Comparison of ENCODE assay signal across 12 cellular contexts in genomic region chr1:181092883-181093282, GRCh38. TPM values are rescaled to one million over a fixed set of nuclear protein-coding genes. Genes with fewer than 3 reads are reported as not detected.
DNase-seq lines count a peak whose midpoint lies in the region; ATAC-seq and TF ChIP-seq lines count a peak whose summit lies in the region.
"Had no signal": no experiment of that assay in that cellular context is flagged by ENCODE, and none has a peak within 500 bp of the region (broad histone marks: within the 10 kb centered on the region; RNA-seq: fewer than 3 reads in every experiment).

No MANE protein-coding gene starts in this region.

- in situ Hi-C loops in IMR-90 (cut with MboI; ENCODE audit: low sequenced_read_pairs), result no loop called here

- H4K8ac ChIP-seq in IMR-90 (ENCODE audit: low read depth in 2 of 2, low read length in 2 of 2), result no peak overlapping the region

- no peak for TF ChIP-seq RAD21 in IMR-90 (IDR thresholded peaks at IDR 0.05; ENCODE audit: low read length)

- TF ChIP-seq POLR2A in IMR-90 (IDR thresholded peaks at IDR 0.05; ENCODE audit: low read depth, low read length), result no peak

- no peak overlapping the region for H2AFZ ChIP-seq in IMR-90 (replicated peaks; ENCODE audit: low read length, poor library complexity)

- H2AK5ac ChIP-seq in IMR-90 (ENCODE audit: low read depth, low read length), result no peak overlapping the region

- H3K56ac ChIP-seq in IMR-90 (ENCODE audit: extremely low read depth, insufficient read depth, low read length), result no peak overlapping the region

- peak overlapping the region; percentile 0 to 44 (median 38) for H3K27ac Mint-ChIP-seq in CD4-positive, CD25-positive, alpha-beta regulatory T cell
- no peak overlapping the region for H3K27ac Mint-ChIP-seq in dendritic cell treated with granulocyte-macrophage colony-stimulating factor and Interleukin-4, amounts not matched to agents 40 ng/mL and 50 ng/mL, for 4 days
- peak overlapping the region; percentile 3 to 98 for H3K27ac Mint-ChIP-seq in natural killer cell treated with Interleukin-12 subunit alpha and Interleukin-12 subunit beta and Interleukin-15 and Interleukin-18, amount 100 ng/mL, for 72 hours

- no peaks in the 10 kb centered on the region for H3K27me3 Mint-ChIP-seq in CD4-positive, CD25-positive, alpha-beta regulatory T cell
- no peaks in the 10 kb centered on the region for H3K27me3 Mint-ChIP-seq in dendritic cell treated with granulocyte-macrophage colony-stimulating factor and Interleukin-4, amounts not matched to agents 40 ng/mL and 50 ng/mL, for 4 days
- H3K27me3 Mint-ChIP-seq in natural killer cell treated with Interleukin-12 subunit alpha and Interleukin-12 subunit beta and Interleukin-15 and Interleukin-18, amount 100 ng/mL, for 72 hours, result no peaks in the 10 kb centered on the region

- no peak overlapping the region for H3K18ac ChIP-seq in IMR-90 (ENCODE audit: low read depth, low read length)

- no peak overlapping the region for H3K4ac ChIP-seq in IMR-90 (ENCODE audit: low read depth, low read length)

- H3K4me3 Mint-ChIP-seq in CD4-positive, CD25-positive, alpha-beta regulatory T cell, result peak overlapping the region in 2 of 4 donors; percentile 17 to 46
- peak overlapping the region; percentile 49 for H3K4me3 Mint-ChIP-seq in dendritic cell treated with granulocyte-macrophage colony-stimulating factor and Interleukin-4, amounts not matched to agents 40 ng/mL and 50 ng/mL, for 4 days
- peak overlapping the region; percentile 97 for H3K4me3 Mint-ChIP-seq in natural killer cell treated with Interleukin-12 subunit alpha and Interleukin-12 subunit beta and Interleukin-15 and Interleukin-18, amount 100 ng/mL, for 72 hours

- intact Hi-C loops in IMR-90 (cut with micrococcal nuclease), result loop anchor here (5.0 kb wide), 2 partner anchors 71 to 211 kb away; partner anchors contain the start of gene STX6
- intact Hi-C loops in dendritic cell treated with granulocyte-macrophage colony-stimulating factor and Interleukin-4, amounts not matched to agents 40 ng/mL and 50 ng/mL, for 4 days (cut with micrococcal nuclease), result no loop called here
- intact Hi-C loops in head of caudate nucleus (cut with DNase I), result loop anchor here (5.0 kb wide), 1 partner anchor 49 kb away; no protein-coding TSS in a partner anchor

- peaks cover 8 to 48% of the 10 kb centered on the region in 2 experiments; a peak in 3 of 4 replicates for H3K79me1 ChIP-seq in IMR-90 (ENCODE audit: low read depth in 1 of 2, low read length in 2 of 2)

- peaks cover 64% of the 10 kb centered on the region for H4K20me1 ChIP-seq in IMR-90 (ENCODE audit: insufficient read depth, low read length)

- TF ChIP-seq CTCF in IMR-90 (conservative IDR thresholded peaks at IDR 0.05; ENCODE audit: low read depth, low read length), result no peak

- no peak overlapping the region for H4K91ac ChIP-seq in IMR-90 (ENCODE audit: insufficient read depth, low read depth, low read length)

- H3K9me3 ChIP-seq in CD4-positive, CD25-positive, alpha-beta regulatory T cell (ENCODE audit: control insufficient read depth in 2 of 2, low read length in 2 of 2), result no peaks in the 10 kb centered on the region
- no peaks in the 10 kb centered on the region for H3K9me3 ChIP-seq in IMR-90 (ENCODE audit: control insufficient read depth, insufficient read depth, low read length)

- H3K36me3 ChIP-seq in CD4-positive, CD25-positive, alpha-beta regulatory T cell (ENCODE audit: control insufficient read depth, insufficient read depth, low read length), result peaks cover 3% of the 10 kb centered on the region
- H3K36me3 ChIP-seq in IMR-90 (ENCODE audit: control insufficient read depth, insufficient read depth, low read length), result peaks cover 3% of the 10 kb centered on the region; the same call in 1 of the 2 replicates

- peak overlapping the region; percentile 1; the same call in 1 of the 2 replicates for H3K14ac ChIP-seq in IMR-90 (replicated peaks; ENCODE audit: low read depth, low read length)

- POLR2A ChIA-PET in IMR-90 (lab: Charles Lee; ENCODE audit: unreplicated experiment), result interaction anchor here (1.0 to 1.5 kb wide), 3 partner anchors 43 to 49 kb away, joined by 3 to 6 read pairs (median 4); no protein-coding TSS in a partner anchor

- no peak overlapping the region for H3K9ac ChIP-seq in IMR-90 (ENCODE audit: low read depth, low read length)

- no peak overlapping the region for H2BK120ac ChIP-seq in IMR-90 (ENCODE audit: low read depth, low read length)

- no CpG with 5 or more reads among the region's 3 CpGs for WGBS in IMR-90 (ENCODE audit: extremely low coverage in 2 of 2, insufficient read length in 1 of 2), 2 experiments

- H2BK5ac ChIP-seq in IMR-90 (ENCODE audit: low read depth, low read length, poor library complexity, severe bottlenecking), result no peak overlapping the region

- H3K4me1 Mint-ChIP-seq in CD4-positive, CD25-positive, alpha-beta regulatory T cell, result peaks cover 27 to 43% (median 34%) of the 10 kb centered on the region in 4 donors
- H3K4me1 Mint-ChIP-seq in dendritic cell treated with granulocyte-macrophage colony-stimulating factor and Interleukin-4, amounts not matched to agents 40 ng/mL and 50 ng/mL, for 4 days (ENCODE audit: low read depth), result peaks cover 71% of the 10 kb centered on the region
- H3K4me1 Mint-ChIP-seq in natural killer cell treated with Interleukin-12 subunit alpha and Interleukin-12 subunit beta and Interleukin-15 and Interleukin-18, amount 100 ng/mL, for 72 hours (ENCODE audit: low read depth in 2 of 2), result peaks cover 42 to 66% of the 10 kb centered on the region in 2 donors

- H3K36me3 Mint-ChIP-seq in CD4-positive, CD25-positive, alpha-beta regulatory T cell, result peaks cover 9% of the 10 kb centered on the region
- H3K36me3 Mint-ChIP-seq in dendritic cell treated with granulocyte-macrophage colony-stimulating factor and Interleukin-4, amounts not matched to agents 40 ng/mL and 50 ng/mL, for 4 days (ENCODE audit: low read depth), result peaks cover 74% of the 10 kb centered on the region
- peaks cover 50% of the 10 kb centered on the region for H3K36me3 Mint-ChIP-seq in natural killer cell treated with Interleukin-12 subunit alpha and Interleukin-12 subunit beta and Interleukin-15 and Interleukin-18, amount 100 ng/mL, for 72 hours

- H2AK9ac ChIP-seq in IMR-90 (replicated peaks; ENCODE audit: low read depth, low read length, poor library complexity), result no peak overlapping the region

- no peak overlapping the region for H4K5ac ChIP-seq in IMR-90 (ENCODE audit: low read depth, low read length)

- H3K27ac ChIP-seq in CD4-positive, CD25-positive, alpha-beta regulatory T cell (ENCODE audit: insufficient read depth, low read length, poor library complexity, severe bottlenecking), result no peak overlapping the region
- H3K27ac ChIP-seq in IMR-90 (ENCODE audit: insufficient read depth, low read length), result no peak overlapping the region

- H3K9me3 Mint-ChIP-seq in CD4-positive, CD25-positive, alpha-beta regulatory T cell, result peaks cover 0 to 2% (median 0%) of the 10 kb centered on the region in 7 donors
- no peaks in the 10 kb centered on the region for H3K9me3 Mint-ChIP-seq in dendritic cell treated with granulocyte-macrophage colony-stimulating factor and Interleukin-4, amounts not matched to agents 40 ng/mL and 50 ng/mL, for 4 days
- H3K9me3 Mint-ChIP-seq in natural killer cell treated with Interleukin-12 subunit alpha and Interleukin-12 subunit beta and Interleukin-15 and Interleukin-18, amount 100 ng/mL, for 72 hours, result no peaks in the 10 kb centered on the region

- CTCF ChIA-PET in IMR-90 (lab: Yijun Ruan, JAX), result interaction anchor here (2.1 kb wide), 1 partner anchor 50 kb away, joined by 14 read pairs; no protein-coding TSS in a partner anchor

- H3K27me3 ChIP-seq in CD4-positive, CD25-positive, alpha-beta regulatory T cell (ENCODE audit: control insufficient read depth, insufficient read depth, low read length), result no peaks in the 10 kb centered on the region
- no peaks in the 10 kb centered on the region for H3K27me3 ChIP-seq in IMR-90 (ENCODE audit: control insufficient read depth, insufficient read depth, low read length)

- H3K9me1 ChIP-seq in IMR-90 (ENCODE audit: insufficient read depth, low read length), result peaks cover 13% of the 10 kb centered on the region; the same call in 1 of the 2 replicates

- DNase-seq in CD4-positive, CD25-positive, alpha-beta regulatory T cell, result no peak
- DNase-seq in IMR-90 (no peak), AML-193 (lab: John Stamatoyannopoulos, UW) (no peak), head of caudate nucleus (no peak), amygdala (lab: John Stamatoyannopoulos, UW) (no peak)
- no peak for DNase-seq in natural killer cell treated with Interleukin-12 subunit alpha and Interleukin-12 subunit beta and Interleukin-15 and Interleukin-18, amount 100 ng/mL, for 72 hours (ENCODE audit: low spot score)
- DNase-seq: activated CD8-positive, alpha-beta memory T cell treated with anti-CD3 and anti-CD28 coated beads, Interleukin-2, amount 50 U/mL, for 4 hours; DMS79 treated with DMSO at 0.1 percent for 48 hours; NCI-H526; SW 1271 had no signal

- ATAC-seq in CD4-positive, CD25-positive, alpha-beta regulatory T cell (ENCODE audit: low read depth in 2 of 2), result no peak
- ATAC-seq in IMR-90 (ENCODE audit: low read depth) (no peak), GM19328 (IDR thresholded peaks at IDR 0.05; ENCODE audit: unreplicated experiment) (no peak)
- ATAC-seq in natural killer cell treated with Interleukin-12 subunit alpha and Interleukin-12 subunit beta and Interleukin-15 and Interleukin-18, amount 100 ng/mL, for 72 hours, result no peak

- H3K4me2 ChIP-seq in IMR-90 (ENCODE audit: low read depth, low read length), result peak overlapping the region; percentile 34; the same call in 1 of the 2 replicates

- no peak overlapping the region for H3K4me3 ChIP-seq in CD4-positive, CD25-positive, alpha-beta regulatory T cell (ENCODE audit: low read depth, low read length)
- H3K4me3 ChIP-seq in IMR-90 (ENCODE audit: insufficient read depth, low read depth, low read length), result no peak overlapping the region

- peaks cover 33% of the 10 kb centered on the region for H3K4me1 ChIP-seq in CD4-positive, CD25-positive, alpha-beta regulatory T cell (ENCODE audit: control insufficient read depth, insufficient read depth, low read length, poor library complexity, severe bottlenecking)
- peaks cover 20% of the 10 kb centered on the region for H3K4me1 ChIP-seq in IMR-90 (ENCODE audit: control insufficient read depth, insufficient read depth, low read length)

- no peak overlapping the region for H2BK20ac ChIP-seq in IMR-90 (ENCODE audit: low read depth, low read length)

- no peak overlapping the region for H2BK15ac ChIP-seq in IMR-90 (ENCODE audit: low read depth, low read length)

- BruUV-seq in IMR-90 (replicated peaks; lab: Mats Ljungman, UMichigan), result no TSS peak

- dilution Hi-C loops in IMR-90 (cut with HindIII; ENCODE audit: low sequenced_read_pairs, unreplicated experiment), result no loop called here

- H3K23ac ChIP-seq in IMR-90 (ENCODE audit: low read depth, low read length), result peak overlapping the region; percentile 35; the same call in 1 of the 2 replicates

RNA-seq across cellular contexts. Expression of gene IER5, which starts 4.4 kb away (rescaled TPM):
- 81.8 TPM for total RNA-seq in CD4-positive, CD25-positive, alpha-beta regulatory T cell
- polyA plus RNA-seq in CD4-positive, CD25-positive, alpha-beta regulatory T cell, result 10 to 100 TPM in 1 of 4 donors, 1 to 10 TPM in 3; 6.5 to 14.2 (median 7.7) TPM
- total RNA-seq in IMR-90 (2012; rRNA removed), result 15.8 and 29.4 TPM in 2 replicates
- polyA plus RNA-seq in IMR-90 (2012; rRNA removed), result 27.1 and 28.9 TPM in 2 replicates
- polyA plus RNA-seq in IMR-90 (2012; cell fraction: cytosol; rRNA removed), result 22.5 and 29.5 TPM in 2 replicates
- 32.6 and 44.5 TPM in 2 replicates for polyA plus RNA-seq in IMR-90 (2012; cell fraction: nucleus; rRNA removed; ENCODE audit: low replicate concordance)
- 10 to 100 TPM; 57.1 to 91.7 TPM for total RNA-seq in natural killer cell treated with Interleukin-12 subunit alpha and Interleukin-12 subunit beta and Interleukin-15 and Interleukin-18, amount 100 ng/mL, for 72 hours

RNA-seq across cellular contexts. Expression of gene MR1, which starts 59.1 kb away (rescaled TPM):
- 30.5 TPM for total RNA-seq in CD4-positive, CD25-positive, alpha-beta regulatory T cell
- polyA plus RNA-seq in CD4-positive, CD25-positive, alpha-beta regulatory T cell, result 10 to 100 TPM; 41.3 to 48.7 (median 45.2) TPM
- total RNA-seq in IMR-90 (2012; rRNA removed), result 5.0 and 6.1 TPM in 2 replicates
- 5.0 and 6.0 TPM in 2 replicates for polyA plus RNA-seq in IMR-90 (2012; rRNA removed)
- polyA plus RNA-seq in IMR-90 (2012; cell fraction: cytosol; rRNA removed), result 2.1 and 3.4 TPM in 2 replicates
- 1.8 and 4.0 TPM in 2 replicates for polyA plus RNA-seq in IMR-90 (2012; cell fraction: nucleus; rRNA removed; ENCODE audit: low replicate concordance)
- 10 to 100 TPM; 26.9 to 70.4 TPM for total RNA-seq in natural killer cell treated with Interleukin-12 subunit alpha and Interleukin-12 subunit beta and Interleukin-15 and Interleukin-18, amount 100 ng/mL, for 72 hours
